1 cellular context compared by ENCODE assay signal in the genomic region with DNA sequence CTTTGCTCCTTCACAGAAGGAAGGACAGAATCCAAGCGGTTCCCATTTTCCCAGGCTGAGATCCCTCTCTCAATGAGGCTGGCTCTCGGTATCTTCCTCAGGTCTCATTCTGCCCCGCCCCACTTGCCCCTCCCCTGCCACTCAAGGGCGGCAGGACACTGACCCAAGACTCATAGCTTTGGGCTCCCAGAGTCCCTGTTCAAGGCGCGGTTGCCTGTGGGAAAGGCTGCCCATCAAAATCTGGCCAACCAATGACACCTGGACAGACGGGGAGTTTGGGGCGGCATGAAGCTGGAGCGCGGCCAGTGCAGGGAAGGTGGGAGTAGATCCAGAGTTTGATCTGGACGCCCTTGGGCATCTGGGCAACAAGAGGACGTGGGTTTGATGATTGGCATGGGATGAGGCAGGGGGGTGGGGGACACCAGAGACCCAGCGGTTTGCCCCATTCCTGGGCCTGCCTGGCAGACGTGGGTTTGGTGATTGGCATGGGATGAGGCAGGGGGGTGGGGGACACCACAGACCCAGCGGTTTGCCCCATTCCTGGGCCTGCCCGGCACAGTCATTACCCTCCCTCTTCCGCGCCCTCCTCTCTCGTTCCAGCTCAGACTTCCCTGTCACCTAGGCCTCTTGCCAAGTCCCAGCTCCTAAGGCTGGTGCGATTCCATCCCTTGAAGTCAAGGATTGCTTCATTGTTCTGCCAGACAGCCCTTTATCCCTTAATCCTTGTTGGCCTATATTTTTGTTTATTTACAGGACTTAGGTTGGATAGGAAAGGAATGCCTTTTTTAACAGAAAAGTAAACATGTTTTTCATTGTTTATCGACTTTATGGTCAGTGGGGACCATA.
A peak's percentile ranks its signal among the peaks of the same experiment; 100 is the strongest.
TF ChIP-seq lines count a peak whose summit lies in the region.

No MANE protein-coding gene starts in this region.

TF ChIP-seq in HepG2, 621 proteins besides CTCF, POLR2A, EP300 and RAD21 (continued from another document and continues in another):
- TF ChIP-seq POLR2AphosphoS5 (IDR thresholded peaks at IDR 0.05; ENCODE audit: low read depth, low read length) (peak; percentile 18; the same call in 1 of the 2 replicates), CREM (IDR thresholded peaks at IDR 0.05) (peak; percentile 43), CREM (CRISPR knock-in tag; IDR thresholded peaks at IDR 0.05) (no peak), ZNF143 (CRISPR knock-in tag; IDR thresholded peaks at IDR 0.05) (peak; percentile 42; the same call in 1 of the 2 replicates), ZNF546 (CRISPR knock-in tag; conservative IDR thresholded peaks at IDR 0.05) (no peak), ZNF331 (CRISPR knock-in tag; IDR thresholded peaks at IDR 0.05) (0 out of 2 replicates have a peak, but pooled peaks have one; percentile 5), DNMT3B (CRISPR knock-in tag; conservative IDR thresholded peaks at IDR 0.05) (0 out of 2 replicates have a peak, but pooled peaks have one; percentile 33), HNRNPL (IDR thresholded peaks at IDR 0.05; ENCODE audit: low read depth, low read length) (peak; percentile 95), CBFB (CRISPR knock-in tag; IDR thresholded peaks at IDR 0.05) (no peak), ZNF343 (CRISPR knock-in tag; IDR thresholded peaks at IDR 0.05) (peak; percentile 17; the same call in 1 of the 2 replicates), FOSL2 (CRISPR knock-in tag; IDR thresholded peaks at IDR 0.05) (0 out of 2 replicates have a peak, but pooled peaks have one; percentile 28), THAP11 (CRISPR knock-in tag; IDR thresholded peaks at IDR 0.05) (peak; percentile 51), RARA (CRISPR knock-in tag; IDR thresholded peaks at IDR 0.05) (peak; percentile 68), SNAPC2 (CRISPR knock-in tag; IDR thresholded peaks at IDR 0.05) (0 out of 2 replicates have a peak, but pooled peaks have one; percentile 4), BCL6 (CRISPR knock-in tag; IDR thresholded peaks at IDR 0.05) (peak; percentile 89), RBM39 (IDR thresholded peaks at IDR 0.05; ENCODE audit: low read depth, low read length, poor library complexity, severe bottlenecking) (peak; percentile 30), ZC3H13 (CRISPR knock-in tag; IDR thresholded peaks at IDR 0.05) (peak; percentile 17), FOXK1 (CRISPR knock-in tag; IDR thresholded peaks at IDR 0.05; ENCODE audit: borderline replicate concordance, low read depth) (peak; percentile 41; the same call in 1 of the 2 replicates), ZNF703 (CRISPR knock-in tag; IDR thresholded peaks at IDR 0.05; ENCODE audit: borderline replicate concordance) (no peak), ZMAT3 (CRISPR knock-in tag; conservative IDR thresholded peaks at IDR 0.05) (0 out of 2 replicates have a peak, but pooled peaks have one; percentile 5), PITX1 (CRISPR knock-in tag; IDR thresholded peaks at IDR 0.05) (peak; percentile 86; the same call in 1 of the 2 replicates), ZNF891 (CRISPR knock-in tag; IDR thresholded peaks at IDR 0.05) (no peak), NR2F2 (IDR thresholded peaks at IDR 0.05; ENCODE audit: borderline replicate concordance, low read depth) (no peak), SP5 (CRISPR knock-in tag; IDR thresholded peaks at IDR 0.05; ENCODE audit: borderline replicate concordance, low read depth) (peak; percentile 72), ZNF75D (CRISPR knock-in tag; IDR thresholded peaks at IDR 0.05; ENCODE audit: borderline replicate concordance) (peak; percentile 77; the same call in 1 of the 2 replicates), NFYC (CRISPR knock-in tag; IDR thresholded peaks at IDR 0.05) (peak; percentile 37; the same call in 1 of the 2 replicates), ZNF337 (CRISPR knock-in tag; IDR thresholded peaks at IDR 0.05; ENCODE audit: borderline replicate concordance, low read depth) (no peak), ZMYM4 (CRISPR knock-in tag; IDR thresholded peaks at IDR 0.05) (peak; percentile 26; the same call in 1 of the 2 replicates), ZFP82 (CRISPR knock-in tag; IDR thresholded peaks at IDR 0.05; ENCODE audit: borderline replicate concordance) (no peak), ATAD3A (CRISPR knock-in tag; IDR thresholded peaks at IDR 0.05) (no peak), SOX5 (CRISPR knock-in tag; IDR thresholded peaks at IDR 0.05; ENCODE audit: borderline replicate concordance) (peak; percentile 84; the same call in 1 of the 2 replicates), PHF21A (CRISPR knock-in tag; IDR thresholded peaks at IDR 0.05) (peak; percentile 67; the same call in 1 of the 2 replicates), NR2F6 (IDR thresholded peaks at IDR 0.05) (peak; percentile 23; the same call in 1 of the 2 replicates), NR2F6 (CRISPR knock-in tag; IDR thresholded peaks at IDR 0.05) (peak; percentile 22; the same call in 1 of the 2 replicates), SKI (IDR thresholded peaks at IDR 0.05; ENCODE audit: partially characterized antibody) (peak; percentile 19), CENPX (CRISPR knock-in tag; IDR thresholded peaks at IDR 0.05) (no peak), SOX13 (IDR thresholded peaks at IDR 0.05) (no peak), SOX13 (CRISPR knock-in tag; conservative IDR thresholded peaks at IDR 0.05 in 1 of 2, IDR thresholded peaks at IDR 0.05 in 1 of 2) (peak in 1 of 2 experiments; percentile 88; a peak in 2 of 4 replicates)
- TF ChIP-seq, protein P1, sequence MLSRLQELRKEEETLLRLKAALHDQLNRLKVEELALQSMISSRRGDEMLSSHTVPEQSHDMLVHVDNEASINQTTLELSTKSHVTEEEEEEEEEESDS (CRISPR knock-in tag; IDR thresholded peaks at IDR 0.05; ENCODE audit: borderline replicate concordance), result no peak
- TF ChIP-seq, protein P2, sequence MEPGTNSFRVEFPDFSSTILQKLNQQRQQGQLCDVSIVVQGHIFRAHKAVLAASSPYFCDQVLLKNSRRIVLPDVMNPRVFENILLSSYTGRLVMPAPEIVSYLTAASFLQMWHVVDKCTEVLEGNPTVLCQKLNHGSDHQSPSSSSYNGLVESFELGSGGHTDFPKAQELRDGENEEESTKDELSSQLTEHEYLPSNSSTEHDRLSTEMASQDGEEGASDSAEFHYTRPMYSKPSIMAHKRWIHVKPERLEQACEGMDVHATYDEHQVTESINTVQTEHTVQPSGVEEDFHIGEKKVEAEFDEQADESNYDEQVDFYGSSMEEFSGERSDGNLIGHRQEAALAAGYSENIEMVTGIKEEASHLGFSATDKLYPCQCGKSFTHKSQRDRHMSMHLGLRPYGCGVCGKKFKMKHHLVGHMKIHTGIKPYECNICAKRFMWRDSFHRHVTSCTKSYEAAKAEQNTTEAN (CRISPR knock-in tag; conservative IDR thresholded peaks at IDR 0.05), result no peak
- TF ChIP-seq, protein P3, sequence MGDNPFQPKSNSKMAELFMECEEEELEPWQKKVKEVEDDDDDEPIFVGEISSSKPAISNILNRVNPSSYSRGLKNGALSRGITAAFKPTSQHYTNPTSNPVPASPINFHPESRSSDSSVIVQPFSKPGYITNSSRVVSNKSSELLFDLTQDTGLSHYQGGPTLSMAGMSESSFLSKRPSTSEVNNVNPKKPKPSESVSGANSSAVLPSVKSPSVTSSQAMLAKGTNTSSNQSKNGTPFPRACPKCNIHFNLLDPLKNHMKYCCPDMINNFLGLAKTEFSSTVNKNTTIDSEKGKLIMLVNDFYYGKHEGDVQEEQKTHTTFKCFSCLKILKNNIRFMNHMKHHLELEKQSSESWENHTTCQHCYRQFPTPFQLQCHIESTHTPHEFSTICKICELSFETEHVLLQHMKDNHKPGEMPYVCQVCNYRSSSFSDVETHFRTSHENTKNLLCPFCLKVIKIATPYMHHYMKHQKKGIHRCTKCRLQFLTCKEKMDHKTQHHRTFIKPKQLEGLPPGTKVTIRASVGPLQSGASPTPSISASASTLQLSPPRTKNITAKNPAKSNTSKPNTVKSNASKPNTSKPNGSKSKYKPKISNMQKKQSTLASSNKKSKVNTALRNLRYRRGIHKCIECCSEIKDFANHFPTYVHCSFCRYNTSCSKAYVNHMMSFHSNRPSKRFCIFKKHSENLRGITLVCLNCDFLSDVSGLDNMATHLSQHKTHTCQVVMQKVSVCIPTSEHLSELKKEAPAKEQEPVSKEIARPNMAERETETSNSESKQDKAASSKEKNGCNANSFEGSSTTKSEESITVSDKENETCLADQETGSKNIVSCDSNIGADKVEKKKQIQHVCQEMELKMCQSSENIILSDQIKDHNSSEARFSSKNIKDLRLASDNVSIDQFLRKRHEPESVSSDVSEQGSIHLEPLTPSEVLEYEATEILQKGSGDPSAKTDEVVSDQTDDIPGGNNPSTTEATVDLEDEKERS (CRISPR knock-in tag; IDR thresholded peaks at IDR 0.05), result 0 out of 2 replicates have a peak, but pooled peaks have one; percentile 24
- TF ChIP-seq, protein P4, sequence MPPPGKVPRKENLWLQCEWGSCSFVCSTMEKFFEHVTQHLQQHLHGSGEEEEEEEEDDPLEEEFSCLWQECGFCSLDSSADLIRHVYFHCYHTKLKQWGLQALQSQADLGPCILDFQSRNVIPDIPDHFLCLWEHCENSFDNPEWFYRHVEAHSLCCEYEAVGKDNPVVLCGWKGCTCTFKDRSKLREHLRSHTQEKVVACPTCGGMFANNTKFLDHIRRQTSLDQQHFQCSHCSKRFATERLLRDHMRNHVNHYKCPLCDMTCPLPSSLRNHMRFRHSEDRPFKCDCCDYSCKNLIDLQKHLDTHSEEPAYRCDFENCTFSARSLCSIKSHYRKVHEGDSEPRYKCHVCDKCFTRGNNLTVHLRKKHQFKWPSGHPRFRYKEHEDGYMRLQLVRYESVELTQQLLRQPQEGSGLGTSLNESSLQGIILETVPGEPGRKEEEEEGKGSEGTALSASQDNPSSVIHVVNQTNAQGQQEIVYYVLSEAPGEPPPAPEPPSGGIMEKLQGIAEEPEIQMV (CRISPR knock-in tag; IDR thresholded peaks at IDR 0.05; ENCODE audit: low read depth), result no peak
- TF ChIP-seq, protein P5, sequence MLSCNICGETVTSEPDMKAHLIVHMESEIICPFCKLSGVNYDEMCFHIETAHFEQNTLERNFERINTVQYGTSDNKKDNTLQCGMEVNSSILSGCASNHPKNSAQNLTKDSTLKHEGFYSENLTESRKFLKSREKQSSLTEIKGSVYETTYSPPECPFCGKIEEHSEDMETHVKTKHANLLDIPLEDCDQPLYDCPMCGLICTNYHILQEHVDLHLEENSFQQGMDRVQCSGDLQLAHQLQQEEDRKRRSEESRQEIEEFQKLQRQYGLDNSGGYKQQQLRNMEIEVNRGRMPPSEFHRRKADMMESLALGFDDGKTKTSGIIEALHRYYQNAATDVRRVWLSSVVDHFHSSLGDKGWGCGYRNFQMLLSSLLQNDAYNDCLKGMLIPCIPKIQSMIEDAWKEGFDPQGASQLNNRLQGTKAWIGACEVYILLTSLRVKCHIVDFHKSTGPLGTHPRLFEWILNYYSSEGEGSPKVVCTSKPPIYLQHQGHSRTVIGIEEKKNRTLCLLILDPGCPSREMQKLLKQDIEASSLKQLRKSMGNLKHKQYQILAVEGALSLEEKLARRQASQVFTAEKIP (CRISPR knock-in tag; IDR thresholded peaks at IDR 0.05; ENCODE audit: borderline replicate concordance), result no peak
- TF ChIP-seq, protein P6, sequence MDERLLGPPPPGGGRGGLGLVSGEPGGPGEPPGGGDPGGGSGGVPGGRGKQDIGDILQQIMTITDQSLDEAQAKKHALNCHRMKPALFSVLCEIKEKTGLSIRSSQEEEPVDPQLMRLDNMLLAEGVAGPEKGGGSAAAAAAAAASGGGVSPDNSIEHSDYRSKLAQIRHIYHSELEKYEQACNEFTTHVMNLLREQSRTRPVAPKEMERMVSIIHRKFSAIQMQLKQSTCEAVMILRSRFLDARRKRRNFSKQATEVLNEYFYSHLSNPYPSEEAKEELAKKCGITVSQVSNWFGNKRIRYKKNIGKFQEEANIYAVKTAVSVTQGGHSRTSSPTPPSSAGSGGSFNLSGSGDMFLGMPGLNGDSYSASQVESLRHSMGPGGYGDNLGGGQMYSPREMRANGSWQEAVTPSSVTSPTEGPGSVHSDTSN (CRISPR knock-in tag; IDR thresholded peaks at IDR 0.05), result peak; percentile 73; the same call in 1 of the 2 replicates
- TF ChIP-seq, protein P7, sequence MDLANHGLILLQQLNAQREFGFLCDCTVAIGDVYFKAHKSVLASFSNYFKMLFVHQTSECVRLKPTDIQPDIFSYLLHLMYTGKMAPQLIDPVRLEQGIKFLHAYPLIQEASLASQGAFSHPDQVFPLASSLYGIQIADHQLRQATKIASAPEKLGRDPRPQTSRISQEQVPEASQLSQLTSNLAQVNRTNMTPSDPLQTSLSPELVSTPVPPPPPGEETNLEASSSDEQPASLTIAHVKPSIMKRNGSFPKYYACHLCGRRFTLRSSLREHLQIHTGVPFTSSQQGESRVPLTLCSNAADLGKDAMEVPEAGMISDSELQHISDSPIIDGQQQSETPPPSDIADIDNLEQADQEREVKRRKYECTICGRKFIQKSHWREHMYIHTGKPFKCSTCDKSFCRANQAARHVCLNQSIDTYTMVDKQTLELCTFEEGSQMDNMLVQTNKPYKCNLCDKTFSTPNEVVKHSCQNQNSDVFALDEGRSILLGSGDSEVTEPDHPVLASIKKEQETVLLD (CRISPR knock-in tag; IDR thresholded peaks at IDR 0.05; ENCODE audit: low read depth), result 0 out of 2 replicates have a peak, but pooled peaks have one; percentile 18
- TF ChIP-seq, protein P8, sequence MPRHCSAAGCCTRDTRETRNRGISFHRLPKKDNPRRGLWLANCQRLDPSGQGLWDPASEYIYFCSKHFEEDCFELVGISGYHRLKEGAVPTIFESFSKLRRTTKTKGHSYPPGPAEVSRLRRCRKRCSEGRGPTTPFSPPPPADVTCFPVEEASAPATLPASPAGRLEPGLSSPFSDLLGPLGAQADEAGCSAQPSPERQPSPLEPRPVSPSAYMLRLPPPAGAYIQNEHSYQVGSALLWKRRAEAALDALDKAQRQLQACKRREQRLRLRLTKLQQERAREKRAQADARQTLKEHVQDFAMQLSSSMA (CRISPR knock-in tag; IDR thresholded peaks at IDR 0.05), result 0 out of 2 replicates have a peak, but pooled peaks have one; percentile 1
- TF ChIP-seq, protein P9, sequence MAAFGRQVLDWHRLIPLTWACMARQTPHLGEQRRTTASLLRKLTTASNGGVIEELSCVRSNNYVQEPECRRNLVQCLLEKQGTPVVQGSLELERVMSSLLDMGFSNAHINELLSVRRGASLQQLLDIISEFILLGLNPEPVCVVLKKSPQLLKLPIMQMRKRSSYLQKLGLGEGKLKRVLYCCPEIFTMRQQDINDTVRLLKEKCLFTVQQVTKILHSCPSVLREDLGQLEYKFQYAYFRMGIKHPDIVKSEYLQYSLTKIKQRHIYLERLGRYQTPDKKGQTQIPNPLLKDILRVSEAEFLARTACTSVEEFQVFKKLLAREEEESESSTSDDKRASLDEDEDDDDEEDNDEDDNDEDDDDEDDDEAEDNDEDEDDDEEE (CRISPR knock-in tag; IDR thresholded peaks at IDR 0.05), result 0 out of 2 replicates have a peak, but pooled peaks have one; percentile 48
